In the genomic region with DNA sequence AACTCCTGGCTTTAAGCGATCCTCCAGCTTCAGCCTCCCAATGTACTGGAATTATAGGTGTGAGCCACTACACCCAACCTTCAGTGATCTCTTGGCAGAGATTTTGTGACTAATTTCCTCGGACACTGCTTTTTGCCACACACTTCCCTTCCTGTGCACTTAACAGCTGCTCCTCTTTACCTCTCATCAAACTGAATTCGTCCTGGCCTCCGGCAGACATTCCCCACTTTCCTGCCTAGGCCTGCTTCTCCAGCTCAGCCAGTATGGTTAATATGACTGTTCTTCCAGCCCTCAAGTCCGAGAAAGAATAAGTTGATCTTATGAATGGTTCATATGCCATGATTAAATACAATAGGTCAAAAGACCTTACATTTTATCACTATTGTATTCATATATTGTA, we compare ENCODE assay signal across 25 cellular contexts.
DNase-seq lines count a peak whose midpoint lies in the region; ATAC-seq, FAIRE-seq and TF ChIP-seq lines count a peak whose summit lies in the region.
"Had no signal": no experiment of that assay in that cellular context is flagged by ENCODE, and none has a peak within 500 bp of the region (broad histone marks: within the 10 kb centered on the region; RNA-seq: fewer than 3 reads in every experiment).

No MANE protein-coding gene starts in this region.

- no peaks in the 10 kb centered on the region for H4K20me1 ChIP-seq in keratinocyte (ENCODE audit: control insufficient read depth, extremely low read depth, insufficient read depth, low read length)
- H4K20me1 ChIP-seq: BLaER1 had no signal

- no peaks in the 10 kb centered on the region for H3K36me3 ChIP-seq in RWPE2 (ENCODE audit: low read depth)
- no peaks in the 10 kb centered on the region for H3K36me3 ChIP-seq in keratinocyte (ENCODE audit: control insufficient read depth in 2 of 2, extremely low read depth in 1 of 2, insufficient read depth in 2 of 2, low read length in 2 of 2)
- H3K36me3 ChIP-seq: BLaER1, HAP-1 had no signal

- no peaks in the 10 kb centered on the region for H3K9me1 ChIP-seq in keratinocyte (ENCODE audit: control insufficient read depth, extremely low read depth, insufficient read depth, low read length)

- dilution Hi-C loops in keratinocyte (cut with MboI; ENCODE audit: extremely low pct_ligation_motif_present, low sequenced_read_pairs) = no loop called here

- DNase-seq in activated naive CD8-positive, alpha-beta T cell treated with anti-CD3 and anti-CD28 coated beads for 36 hours = no peak
- no peak for DNase-seq in activated naive CD8-positive, alpha-beta T cell treated with anti-CD3 and anti-CD28 coated beads, Interleukin-2, amount 50 U/mL, for 24 hours
- DNase-seq in RWPE2 (ENCODE audit: low spot score) (no peak), epithelial cell of prostate (ENCODE audit: low read depth, low spot score) (no peak), keratinocyte (ENCODE audit: low read depth, low spot score) (peak; percentile 66), CD1c-positive myeloid dendritic cell (ENCODE audit: extremely low spot score) (no peak)
- DNase-seq: CD4-positive, alpha-beta T cell; CD8-positive, alpha-beta memory T cell; DMS 273 treated with DMSO at 0.1 percent for 48 hours; DMS79; EL; GDM1; GOT3; HFFc6 had no signal

- H3K9me3 ChIP-seq in RWPE2 (ENCODE audit: severe bottlenecking) (no peaks in the 10 kb centered on the region), keratinocyte (ENCODE audit: control insufficient read depth, low read depth, low read length) (no peaks in the 10 kb centered on the region)
- H3K9me3 ChIP-seq: BLaER1, HAP-1 had no signal

- peaks cover 4% of the 10 kb centered on the region for H3K4me1 Mint-ChIP-seq in activated naive CD8-positive, alpha-beta T cell treated with anti-CD3 and anti-CD28 coated beads for 36 hours
- peaks cover 2% of the 10 kb centered on the region for H3K4me1 Mint-ChIP-seq in activated naive CD8-positive, alpha-beta T cell treated with anti-CD3 and anti-CD28 coated beads, Interleukin-2, amount 50 U/mL, for 24 hours

- peak; percentile 77 for FAIRE-seq in keratinocyte (lab: Jason Lieb, UNC)
- FAIRE-seq: A204.1, D721Med, GM12878, H54 had no signal

- ATAC-seq in activated naive CD8-positive, alpha-beta T cell treated with anti-CD3 and anti-CD28 coated beads, Interleukin-2, amount 50 U/mL, for 24 hours = no peak
- ATAC-seq in RWPE2 (ENCODE audit: low read depth) (peak; percentile 24; the same call in 1 of the 3 replicates), GM19351 (IDR thresholded peaks at IDR 0.05; ENCODE audit: unreplicated experiment) (no peak), HG02973 (IDR thresholded peaks at IDR 0.05; ENCODE audit: unreplicated experiment) (no peak)
- ATAC-seq: GM12878 had no signal

- H3K27ac ChIP-seq in RWPE2 (ENCODE audit: poor library complexity, severe bottlenecking) (no peak overlapping the region), epithelial cell of prostate (peak overlapping the region; percentile 38), keratinocyte (ENCODE audit: control insufficient read depth, insufficient read depth, low read length) (no peak overlapping the region)
- H3K27ac ChIP-seq: 22Rv1, BLaER1, C4-2B had no signal

- H3K4me3 ChIP-seq in RWPE2 (ENCODE audit: severe bottlenecking) (no peak overlapping the region), keratinocyte (ENCODE audit: control insufficient read depth in 2 of 3, extremely low read depth in 1 of 3, insufficient read depth in 2 of 3, low read depth in 1 of 3, low read length in 3 of 3) (no peak overlapping the region)
- H3K4me3 ChIP-seq: BLaER1, GM12878, HAP-1 had no signal

- H3K4me1 ChIP-seq in RWPE2 (ENCODE audit: insufficient read depth, poor library complexity, severe bottlenecking) (no peaks in the 10 kb centered on the region), keratinocyte (ENCODE audit: control insufficient read depth, extremely low read depth, insufficient read depth, low read length) (peaks cover 10% of the 10 kb centered on the region)
- H3K4me1 ChIP-seq: BLaER1, HAP-1 had no signal

- no peak overlapping the region for H2AFZ ChIP-seq in keratinocyte (ENCODE audit: control insufficient read depth, low read length)

- no peak overlapping the region for H3K9ac ChIP-seq in keratinocyte (ENCODE audit: control insufficient read depth, extremely low read depth, insufficient read depth, low read length)
- H3K9ac ChIP-seq: BLaER1 had no signal

- H3K4me3 Mint-ChIP-seq in activated naive CD8-positive, alpha-beta T cell treated with anti-CD3 and anti-CD28 coated beads for 36 hours = no peak overlapping the region
- H3K4me3 Mint-ChIP-seq in activated naive CD8-positive, alpha-beta T cell treated with anti-CD3 and anti-CD28 coated beads, Interleukin-2, amount 50 U/mL, for 24 hours = no peak overlapping the region
- H3K4me3 Mint-ChIP-seq: B cell; CD4-positive, alpha-beta T cell; CD8-positive, alpha-beta memory T cell; HFFc6 had no signal

- H3K27ac Mint-ChIP-seq in activated naive CD8-positive, alpha-beta T cell treated with anti-CD3 and anti-CD28 coated beads for 36 hours = peak overlapping the region; percentile 37
- H3K27ac Mint-ChIP-seq in activated naive CD8-positive, alpha-beta T cell treated with anti-CD3 and anti-CD28 coated beads, Interleukin-2, amount 50 U/mL, for 24 hours = no peak overlapping the region
- H3K27ac Mint-ChIP-seq: B cell; CD4-positive, alpha-beta T cell; CD8-positive, alpha-beta memory T cell; HFFc6 had no signal

- no peaks in the 10 kb centered on the region for H3K9me3 Mint-ChIP-seq in activated naive CD8-positive, alpha-beta T cell treated with anti-CD3 and anti-CD28 coated beads for 36 hours
- H3K9me3 Mint-ChIP-seq in activated naive CD8-positive, alpha-beta T cell treated with anti-CD3 and anti-CD28 coated beads, Interleukin-2, amount 50 U/mL, for 24 hours = no peaks in the 10 kb centered on the region
- H3K9me3 Mint-ChIP-seq: CD4-positive, alpha-beta T cell; CD8-positive, alpha-beta memory T cell; HFFc6 had no signal

- H3K79me2 ChIP-seq in keratinocyte (ENCODE audit: control insufficient read depth, insufficient read depth, low read length) = no peaks in the 10 kb centered on the region

- no peaks in the 10 kb centered on the region for H3K36me3 Mint-ChIP-seq in activated naive CD8-positive, alpha-beta T cell treated with anti-CD3 and anti-CD28 coated beads for 36 hours
- H3K36me3 Mint-ChIP-seq in activated naive CD8-positive, alpha-beta T cell treated with anti-CD3 and anti-CD28 coated beads, Interleukin-2, amount 50 U/mL, for 24 hours (ENCODE audit: low read depth) = no peaks in the 10 kb centered on the region

- TF ChIP-seq CTCF in RWPE2 (IDR thresholded peaks at IDR 0.05; ENCODE audit: poor library complexity, severe bottlenecking) (no peak), keratinocyte (optimal IDR thresholded peaks at IDR 0.05 in 1 of 3, IDR thresholded peaks at IDR 0.05 in 1 of 3, conservative IDR thresholded peaks at IDR 0.05 in 1 of 3; ENCODE audit: extremely low read depth in 1 of 3, insufficient read depth in 2 of 3, low read length in 3 of 3) (no peak)

- H3K4me2 ChIP-seq in keratinocyte (ENCODE audit: control insufficient read depth, extremely low read depth, insufficient read depth, low read depth, low read length) = no peak overlapping the region
- H3K4me2 ChIP-seq: BLaER1 had no signal

- peaks cover 3% of the 10 kb centered on the region for H3K27me3 Mint-ChIP-seq in activated naive CD8-positive, alpha-beta T cell treated with anti-CD3 and anti-CD28 coated beads for 36 hours
- no peaks in the 10 kb centered on the region for H3K27me3 Mint-ChIP-seq in activated naive CD8-positive, alpha-beta T cell treated with anti-CD3 and anti-CD28 coated beads, Interleukin-2, amount 50 U/mL, for 24 hours
- H3K27me3 Mint-ChIP-seq: B cell had no signal

- no peaks in the 10 kb centered on the region for H3K27me3 ChIP-seq in RWPE2 (ENCODE audit: insufficient read depth, poor library complexity, severe bottlenecking)
- no peaks in the 10 kb centered on the region for H3K27me3 ChIP-seq in keratinocyte (ENCODE audit: control insufficient read depth, extremely low read depth, insufficient read depth, low read length)
- H3K27me3 ChIP-seq: BLaER1 had no signal
